ENCODE assay signal across 8 cellular contexts in the genomic region with DNA sequence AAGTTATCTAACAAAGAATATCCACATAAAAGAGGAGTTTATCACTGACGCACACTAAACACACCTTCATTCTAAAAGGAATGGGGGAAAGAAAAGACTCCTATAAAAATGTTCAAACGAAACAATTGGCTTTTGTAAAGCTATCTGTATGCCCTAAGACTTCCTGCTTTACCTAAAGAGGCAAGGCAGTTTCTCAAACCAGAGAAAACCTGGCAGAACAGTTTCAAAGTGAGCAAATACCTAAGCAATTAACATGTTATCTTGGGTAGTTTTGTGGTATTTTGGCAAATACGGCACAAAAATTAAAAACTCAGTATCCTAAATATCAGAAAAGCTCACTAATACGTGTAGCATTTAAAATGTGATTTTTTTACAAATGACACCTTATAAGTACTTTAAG. TPM values are rescaled to one million over a fixed set of nuclear protein-coding genes. Genes with fewer than 3 reads are reported as not detected.
DNase-seq lines count a peak whose midpoint lies in the region; TF ChIP-seq lines count a peak whose summit lies in the region.

No MANE protein-coding gene starts in this region.

- H3K9me3 ChIP-seq in Caco-2 (no peaks in the 10 kb centered on the region), breast epithelium (no peaks in the 10 kb centered on the region), muscle layer of colon (ENCODE audit: low read length) (no peaks in the 10 kb centered on the region)

- H3K27me3 ChIP-seq in Caco-2 (replicated peaks; ENCODE audit: control insufficient read depth, insufficient read depth, low read length) (no peaks in the 10 kb centered on the region), breast epithelium (no peaks in the 10 kb centered on the region), muscle layer of colon (ENCODE audit: control insufficient read depth in 1 of 2, insufficient read depth in 2 of 2, low read length in 2 of 2) (no peaks in the 10 kb centered on the region)

- H3K27me3 Mint-ChIP-seq in Caco-2 (ENCODE audit: insufficient read depth, unreplicated experiment): no peaks in the 10 kb centered on the region

- H3K27ac ChIP-seq in breast epithelium (peak overlapping the region; percentile 96 to 99), muscle layer of colon (ENCODE audit: low read depth, low read length) (peak overlapping the region; percentile 19)

- CTCF ChIA-PET in Caco-2 (lab: Charles Lee): no interaction called here

- H3K9ac ChIP-seq in muscle layer of colon (ENCODE audit: low read length): peak overlapping the region; percentile 99

- DNase-seq in Caco-2 (no peak), LNCaP clone FGC (ENCODE audit: low read depth) (no peak), breast epithelium (ENCODE audit: low spot score in 2 of 2) (no peak), HK-2 (ENCODE audit: unreplicated experiment) (no peak), NCI-H2081 (lab: John Stamatoyannopoulos, UW) (no peak), epidermal melanocyte (ENCODE audit: insufficient read length, low spot score) (no peak)
- DNase-seq in activated CD8-positive, alpha-beta memory T cell treated with anti-CD3 and anti-CD28 coated beads, Interleukin-2, amount 50 U/mL, for 48 hours: no peak

- H3K4me1 ChIP-seq in Caco-2 (peaks cover 15% of the 10 kb centered on the region; the same call in 1 of the 2 replicates), breast epithelium (peaks cover 0 to 7% of the 10 kb centered on the region in 2 donors), muscle layer of colon (ENCODE audit: insufficient read depth, low read length) (peaks cover 33% of the 10 kb centered on the region)

- intact Hi-C loops in Caco-2 (cut with micrococcal nuclease; ENCODE audit: unreplicated experiment) (no loop called here), breast epithelium (cut with DNase I; ENCODE audit: low total_unique reads) (no loop called here)

- peak overlapping the region; percentile 94 for H3K4me3 Mint-ChIP-seq in Caco-2 (ENCODE audit: unreplicated experiment)

- peaks cover 19% of the 10 kb centered on the region for H3K36me3 Mint-ChIP-seq in Caco-2 (ENCODE audit: insufficient read depth, unreplicated experiment)

- BruUV-seq in Caco-2 (replicated peaks; lab: Mats Ljungman, UMichigan): no TSS peak

- H3K9me3 Mint-ChIP-seq in Caco-2 (ENCODE audit: unreplicated experiment): no peaks in the 10 kb centered on the region

- H3K36me3 ChIP-seq in Caco-2 (ENCODE audit: control insufficient read depth, insufficient read depth, low read length): no peaks in the 10 kb centered on the region
- peaks cover 3% of the 10 kb centered on the region for H3K36me3 ChIP-seq in breast epithelium
- H3K36me3 ChIP-seq in muscle layer of colon (ENCODE audit: insufficient read depth, low read length): peaks cover 7% of the 10 kb centered on the region

- no peak for TF ChIP-seq CTCF in Caco-2 (IDR thresholded peaks at IDR 0.05; ENCODE audit: insufficient read depth in 1 of 2, low read depth in 1 of 2, low read length in 1 of 2, severe bottlenecking in 1 of 2, unreplicated experiment in 1 of 2)
- TF ChIP-seq CTCF in LNCaP clone FGC (IDR thresholded peaks at IDR 0.05; ENCODE audit: control insufficient read depth, extremely low read depth, insufficient read depth): no peak
- no peak for TF ChIP-seq CTCF in breast epithelium (IDR thresholded peaks at IDR 0.05)

- H3K4me1 Mint-ChIP-seq in Caco-2 (ENCODE audit: low read depth, unreplicated experiment): no peaks in the 10 kb centered on the region

- POLR2A ChIA-PET in Caco-2 (lab: Charles Lee): no interaction called here

- no peak for TF ChIP-seq POLR2A in breast epithelium (IDR thresholded peaks at IDR 0.05)

- peak overlapping the region; percentile 97 for H3K27ac Mint-ChIP-seq in Caco-2 (ENCODE audit: unreplicated experiment)

- peak overlapping the region; percentile 83 for H3K4me3 ChIP-seq in Caco-2 (ENCODE audit: low read depth, low read length)
- H3K4me3 ChIP-seq in LNCaP clone FGC (ENCODE audit: low read depth, low read length): peak overlapping the region; percentile 89
- H3K4me3 ChIP-seq in breast epithelium: peak overlapping the region; percentile 68 to 78 (median 69)
- H3K4me3 ChIP-seq in muscle layer of colon (ENCODE audit: low read depth in 1 of 2, low read length in 2 of 2): peak overlapping the region in 1 of 2 donors; percentile 88

RNA-seq across cellular contexts. Expression of a gene that starts 1.9 kb away (rescaled TPM):
- total RNA-seq in Caco-2 (2022): 92.3 and 93.7 TPM in 2 replicates
- total RNA-seq in breast epithelium: 100 to 1,000 TPM in 2 of 3 donors, 10 to 100 TPM in 1; 93.8 to 149 (median 116) TPM
